2 cellular contexts compared by ENCODE assay signal in genomic region chr2:44079686-44080085, GRCh38.
TF ChIP-seq lines count a peak whose summit lies in the region.

No MANE protein-coding gene starts in this region.

TF ChIP-seq in GM12878, 131 proteins besides CTCF, POLR2A, EP300 and RAD21:
- no peak for TF ChIP-seq YY1 (IDR thresholded peaks at IDR 0.05; ENCODE audit: low read depth, low read length)
- TF ChIP-seq SMC3 (IDR thresholded peaks at IDR 0.05; ENCODE audit: borderline replicate concordance, low read length), result no peak
- TF ChIP-seq, protein P1, sequence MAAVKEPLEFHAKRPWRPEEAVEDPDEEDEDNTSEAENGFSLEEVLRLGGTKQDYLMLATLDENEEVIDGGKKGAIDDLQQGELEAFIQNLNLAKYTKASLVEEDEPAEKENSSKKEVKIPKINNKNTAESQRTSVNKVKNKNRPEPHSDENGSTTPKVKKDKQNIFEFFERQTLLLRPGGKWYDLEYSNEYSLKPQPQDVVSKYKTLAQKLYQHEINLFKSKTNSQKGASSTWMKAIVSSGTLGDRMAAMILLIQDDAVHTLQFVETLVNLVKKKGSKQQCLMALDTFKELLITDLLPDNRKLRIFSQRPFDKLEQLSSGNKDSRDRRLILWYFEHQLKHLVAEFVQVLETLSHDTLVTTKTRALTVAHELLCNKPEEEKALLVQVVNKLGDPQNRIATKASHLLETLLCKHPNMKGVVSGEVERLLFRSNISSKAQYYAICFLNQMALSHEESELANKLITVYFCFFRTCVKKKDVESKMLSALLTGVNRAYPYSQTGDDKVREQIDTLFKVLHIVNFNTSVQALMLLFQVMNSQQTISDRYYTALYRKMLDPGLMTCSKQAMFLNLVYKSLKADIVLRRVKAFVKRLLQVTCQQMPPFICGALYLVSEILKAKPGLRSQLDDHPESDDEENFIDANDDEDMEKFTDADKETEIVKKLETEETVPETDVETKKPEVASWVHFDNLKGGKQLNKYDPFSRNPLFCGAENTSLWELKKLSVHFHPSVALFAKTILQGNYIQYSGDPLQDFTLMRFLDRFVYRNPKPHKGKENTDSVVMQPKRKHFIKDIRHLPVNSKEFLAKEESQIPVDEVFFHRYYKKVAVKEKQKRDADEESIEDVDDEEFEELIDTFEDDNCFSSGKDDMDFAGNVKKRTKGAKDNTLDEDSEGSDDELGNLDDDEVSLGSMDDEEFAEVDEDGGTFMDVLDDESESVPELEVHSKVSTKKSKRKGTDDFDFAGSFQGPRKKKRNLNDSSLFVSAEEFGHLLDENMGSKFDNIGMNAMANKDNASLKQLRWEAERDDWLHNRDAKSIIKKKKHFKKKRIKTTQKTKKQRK (IDR thresholded peaks at IDR 0.05; ENCODE audit: low read depth, low read length), result no peak
- TF ChIP-seq ETV6 (conservative IDR thresholded peaks at IDR 0.05 in 1 of 2, IDR thresholded peaks at IDR 0.05 in 1 of 2; ENCODE audit: borderline replicate concordance in 1 of 2, low read depth in 1 of 2), result no peak
- TF ChIP-seq, protein P2, sequence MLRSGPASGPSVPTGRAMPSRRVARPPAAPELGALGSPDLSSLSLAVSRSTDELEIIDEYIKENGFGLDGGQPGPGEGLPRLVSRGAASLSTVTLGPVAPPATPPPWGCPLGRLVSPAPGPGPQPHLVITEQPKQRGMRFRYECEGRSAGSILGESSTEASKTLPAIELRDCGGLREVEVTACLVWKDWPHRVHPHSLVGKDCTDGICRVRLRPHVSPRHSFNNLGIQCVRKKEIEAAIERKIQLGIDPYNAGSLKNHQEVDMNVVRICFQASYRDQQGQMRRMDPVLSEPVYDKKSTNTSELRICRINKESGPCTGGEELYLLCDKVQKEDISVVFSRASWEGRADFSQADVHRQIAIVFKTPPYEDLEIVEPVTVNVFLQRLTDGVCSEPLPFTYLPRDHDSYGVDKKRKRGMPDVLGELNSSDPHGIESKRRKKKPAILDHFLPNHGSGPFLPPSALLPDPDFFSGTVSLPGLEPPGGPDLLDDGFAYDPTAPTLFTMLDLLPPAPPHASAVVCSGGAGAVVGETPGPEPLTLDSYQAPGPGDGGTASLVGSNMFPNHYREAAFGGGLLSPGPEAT (IDR thresholded peaks at IDR 0.05; ENCODE audit: low read depth), result no peak
- TF ChIP-seq, protein P3, sequence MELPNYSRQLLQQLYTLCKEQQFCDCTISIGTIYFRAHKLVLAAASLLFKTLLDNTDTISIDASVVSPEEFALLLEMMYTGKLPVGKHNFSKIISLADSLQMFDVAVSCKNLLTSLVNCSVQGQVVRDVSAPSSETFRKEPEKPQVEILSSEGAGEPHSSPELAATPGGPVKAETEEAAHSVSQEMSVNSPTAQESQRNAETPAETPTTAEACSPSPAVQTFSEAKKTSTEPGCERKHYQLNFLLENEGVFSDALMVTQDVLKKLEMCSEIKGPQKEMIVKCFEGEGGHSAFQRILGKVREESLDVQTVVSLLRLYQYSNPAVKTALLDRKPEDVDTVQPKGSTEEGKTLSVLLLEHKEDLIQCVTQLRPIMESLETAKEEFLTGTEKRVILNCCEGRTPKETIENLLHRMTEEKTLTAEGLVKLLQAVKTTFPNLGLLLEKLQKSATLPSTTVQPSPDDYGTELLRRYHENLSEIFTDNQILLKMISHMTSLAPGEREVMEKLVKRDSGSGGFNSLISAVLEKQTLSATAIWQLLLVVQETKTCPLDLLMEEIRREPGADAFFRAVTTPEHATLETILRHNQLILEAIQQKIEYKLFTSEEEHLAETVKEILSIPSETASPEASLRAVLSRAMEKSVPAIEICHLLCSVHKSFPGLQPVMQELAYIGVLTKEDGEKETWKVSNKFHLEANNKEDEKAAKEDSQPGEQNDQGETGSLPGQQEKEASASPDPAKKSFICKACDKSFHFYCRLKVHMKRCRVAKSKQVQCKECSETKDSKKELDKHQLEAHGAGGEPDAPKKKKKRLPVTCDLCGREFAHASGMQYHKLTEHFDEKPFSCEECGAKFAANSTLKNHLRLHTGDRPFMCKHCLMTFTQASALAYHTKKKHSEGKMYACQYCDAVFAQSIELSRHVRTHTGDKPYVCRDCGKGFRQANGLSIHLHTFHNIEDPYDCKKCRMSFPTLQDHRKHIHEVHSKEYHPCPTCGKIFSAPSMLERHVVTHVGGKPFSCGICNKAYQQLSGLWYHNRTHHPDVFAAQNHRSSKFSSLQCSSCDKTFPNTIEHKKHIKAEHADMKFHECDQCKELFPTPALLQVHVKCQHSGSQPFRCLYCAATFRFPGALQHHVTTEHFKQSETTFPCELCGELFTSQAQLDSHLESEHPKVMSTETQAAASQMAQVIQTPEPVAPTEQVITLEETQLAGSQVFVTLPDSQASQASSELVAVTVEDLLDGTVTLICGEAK (IDR thresholded peaks at IDR 0.05; ENCODE audit: borderline replicate concordance), result no peak
- TF ChIP-seq ESRRA (IDR thresholded peaks at IDR 0.05; ENCODE audit: low read length), result no peak
TF ChIP-seq in GM12878: peak in this region for 0.

TF ChIP-seq in liver, 16 proteins besides CTCF, POLR2A, EP300 and RAD21:
- peak; percentile 24 for TF ChIP-seq SP1 (IDR thresholded peaks at IDR 0.05)
- no peak for TF ChIP-seq YY1 (IDR thresholded peaks at IDR 0.05)
- peak in 1 of 2 donors; percentile 22 for TF ChIP-seq HNF4A (conservative IDR thresholded peaks at IDR 0.05)
